17 cellular contexts compared by ENCODE assay signal in genomic region chr6:27275025-27275956, GRCh38. TPM values are rescaled to one million over a fixed set of nuclear protein-coding genes. Genes with fewer than 3 reads are reported as not detected.
DNase-seq lines count a peak whose midpoint lies in the region; ATAC-seq, FAIRE-seq and TF ChIP-seq lines count a peak whose summit lies in the region.
"Had no signal": no experiment of that assay in that cellular context is flagged by ENCODE, and none has a peak within 500 bp of the region (broad histone marks: within the 10 kb centered on the region; RNA-seq: fewer than 3 reads in every experiment).

No MANE protein-coding gene starts in this region.

- H3K27me3 ChIP-seq in HepG2 (ENCODE audit: control insufficient read depth in 1 of 2, insufficient read depth in 2 of 2, low read length in 2 of 2) = peaks cover 5 to 35% of the 10 kb centered on the region in 2 experiments; a peak in 4 of 5 replicates
- H3K27me3 ChIP-seq in right lobe of liver = peaks cover 0 to 36% of the 10 kb centered on the region in 2 donors

- no peaks in the 10 kb centered on the region for H3K9me3 ChIP-seq in HepG2 (ENCODE audit: low read length)
- H3K9me3 ChIP-seq in right lobe of liver = no peaks in the 10 kb centered on the region
- H3K9me3 ChIP-seq: pancreas, suprapubic skin had no signal

- no peak overlapping the region for H2AFZ ChIP-seq in HepG2 (ENCODE audit: low read length)

- FAIRE-seq in HepG2 (lab: Jason Lieb, UNC) = no peak
- no peak for FAIRE-seq in urothelium cell line (lab: Jason Lieb, UNC)
- no peak for FAIRE-seq in GM19239 (lab: Jason Lieb, UNC)
- FAIRE-seq: HTR-8/SVneo, pancreas had no signal

- POLR2A ChIA-PET in HepG2 (lab: Yijun Ruan, JAX) = no interaction called here

- CTCF ChIA-PET in HepG2 (lab: Yijun Ruan, JAX; ENCODE audit: low intra/inter-chr PET ratio, low total read pairs) = no interaction called here

- H3K4me3 ChIP-seq in HepG2 (replicated peaks in 1 of 3; ENCODE audit: insufficient read depth in 1 of 3, low read depth in 2 of 3, low read length in 3 of 3) = no peak overlapping the region
- H3K4me3 ChIP-seq in right lobe of liver = no peak overlapping the region
- H3K4me3 ChIP-seq in LNCaP clone FGC (ENCODE audit: low read depth, low read length) = peak overlapping the region; percentile 27
- H3K4me3 ChIP-seq in epithelial cell of esophagus (ENCODE audit: low read length) = no peak overlapping the region
- H3K4me3 ChIP-seq: pancreas, suprapubic skin had no signal

- 46% methylated on average over 36 of the region's 36 CpGs for WGBS in HepG2 (ENCODE audit: low lambda C conversion rate)
- WGBS in right lobe of liver (ENCODE audit: insufficient coverage, low coverage, low lambda C conversion rate, missing lambda C conversion rate) = 18% methylated on average over 34 of the region's 36 CpGs

- no peak overlapping the region for H3K9ac ChIP-seq in HepG2 (ENCODE audit: insufficient read depth, low read depth, low read length)

- no peak overlapping the region for H3K27ac ChIP-seq in HepG2 (ENCODE audit: extremely low read length, insufficient read depth, low read length)
- H3K27ac ChIP-seq in right lobe of liver = no peak overlapping the region
- H3K27ac ChIP-seq: pancreas, suprapubic skin had no signal

- no peak for TF ChIP-seq CTCF in HepG2 (CRISPR knock-in tag; IDR thresholded peaks at IDR 0.05)
- no peak for TF ChIP-seq CTCF in right lobe of liver (IDR thresholded peaks at IDR 0.05)
- no peak for TF ChIP-seq CTCF in LNCaP clone FGC (IDR thresholded peaks at IDR 0.05; ENCODE audit: control insufficient read depth, extremely low read depth, insufficient read depth)
- no peak for TF ChIP-seq CTCF in epithelial cell of esophagus (IDR thresholded peaks at IDR 0.05; ENCODE audit: insufficient read depth, low read depth, low read length, missing control alignments)

- no peaks in the 10 kb centered on the region for H3K36me3 ChIP-seq in HepG2 (replicated peaks in 1 of 2; ENCODE audit: control insufficient read depth in 1 of 2, insufficient read depth in 2 of 2, low read length in 2 of 2)
- H3K36me3 ChIP-seq in right lobe of liver = no peaks in the 10 kb centered on the region
- H3K36me3 ChIP-seq: pancreas, suprapubic skin had no signal

- H3K79me2 ChIP-seq in HepG2 (ENCODE audit: insufficient read depth, low read length) = no peaks in the 10 kb centered on the region

- BruUV-seq in HepG2 (replicated peaks; lab: Mats Ljungman, UMichigan) = no TSS peak

- DNase-seq in HepG2 (ENCODE audit: low spot score) (no peak), right lobe of liver (no peak), LNCaP clone FGC (ENCODE audit: low read depth) (no peak), epithelial cell of esophagus (ENCODE audit: low read depth) (peak; percentile 37), urothelium cell line (ENCODE audit: low spot score) (peak; percentile 61), LoVo (ENCODE audit: low spot score) (no peak), ACHN (no peak), GM19239 (ENCODE audit: insufficient read length, low spot score) (no peak)
- DNase-seq: activated naive CD8-positive, alpha-beta T cell treated with anti-CD3 and anti-CD28 coated beads, Interleukin-2, amount 10 ng/mL, durations not matched to agents 7 days and 5 days; cortex of kidney; NCI-H2171 treated with DMSO at 0.1 percent for 48 hours; pancreas had no signal

- intact Hi-C loops in HepG2 (cut with micrococcal nuclease; ENCODE audit: unreplicated experiment) = no loop called here
- intact Hi-C loops in right lobe of liver (cut with DNase I) = no loop called here

- H3K4me2 ChIP-seq in HepG2 (ENCODE audit: low read depth, low read length) = no peak overlapping the region

- no peak for TF ChIP-seq EP300 in HepG2 (IDR thresholded peaks at IDR 0.05; ENCODE audit: low read depth in 2 of 2, low read length in 2 of 2)
- TF ChIP-seq EP300 in HepG2 (CRISPR knock-in tag; IDR thresholded peaks at IDR 0.05; ENCODE audit: borderline replicate concordance) = no peak

- TF ChIP-seq POLR2A in HepG2 (IDR thresholded peaks at IDR 0.05; ENCODE audit: insufficient read depth in 1 of 2, low read depth in 2 of 2, low read length in 2 of 2) = no peak
- TF ChIP-seq POLR2A in right lobe of liver (IDR thresholded peaks at IDR 0.05) = no peak

- no peak for TF ChIP-seq RAD21 in HepG2 (CRISPR knock-in tag; IDR thresholded peaks at IDR 0.05)

- H3K4me1 ChIP-seq in HepG2 (ENCODE audit: insufficient read depth, low read length) (peaks cover 20% of the 10 kb centered on the region), right lobe of liver (no peaks in the 10 kb centered on the region)
- H3K4me1 ChIP-seq: pancreas, suprapubic skin had no signal

- ATAC-seq in HepG2 (no peak), right lobe of liver (no peak)
- ATAC-seq: activated CD4-positive, CD25-positive, alpha-beta regulatory T cell treated with anti-CD3 and anti-CD28 coated beads, Interleukin-2, amount 50 U/mL, for 24 hours; pancreas; Right ventricle myocardium inferior had no signal

- in situ Hi-C loops in HepG2 (cut with HindIII; ENCODE audit: extremely low pct_ligation_motif_present, low pct_unique_long_range_greater_than_20kb) (no loop called here), ACHN (cut with HindIII; ENCODE audit: low pct_ligation_motif_present, low pct_unique_long_range_greater_than_20kb, low sequenced_read_pairs) (no loop called here)

- H4K20me1 ChIP-seq in HepG2 (ENCODE audit: insufficient read depth, low read length) = no peaks in the 10 kb centered on the region

TF ChIP-seq in HepG2, 621 proteins besides CTCF, POLR2A, EP300 and RAD21 (continues in another document):
- TF ChIP-seq SAFB2 (CRISPR knock-in tag; IDR thresholded peaks at IDR 0.05; ENCODE audit: borderline replicate concordance, low read depth) (no peak), ZBTB42 (CRISPR knock-in tag; IDR thresholded peaks at IDR 0.05) (no peak), ZNF740 (CRISPR knock-in tag; IDR thresholded peaks at IDR 0.05) (peak; percentile 84), ZNF331 (CRISPR knock-in tag; IDR thresholded peaks at IDR 0.05) (0 out of 2 replicates have a peak, but pooled peaks have one; percentile 12), ZNF10 (CRISPR knock-in tag; IDR thresholded peaks at IDR 0.05; ENCODE audit: borderline replicate concordance, low read depth) (no peak), HNRNPUL1 (IDR thresholded peaks at IDR 0.05; ENCODE audit: low read depth, low read length) (no peak), ADNP (CRISPR knock-in tag; IDR thresholded peaks at IDR 0.05) (0 out of 2 replicates have a peak, but pooled peaks have one; percentile 55)

RNA-seq across cellular contexts. Expression of gene PRSS16, which starts 27.8 kb away (rescaled TPM):
- total RNA-seq in HepG2 (2016; rRNA removed; fragmentation: Illumina TruSeq; extraction: Trizol) = not detected in 2 replicates
- total RNA-seq in HepG2 (2016; cell fraction: cytosol; rRNA removed; fragmentation: Illumina TruSeq; extraction: Trizol; ENCODE audit: low read depth) = not detected in 2 replicates
- not detected in 2 replicates for total RNA-seq in HepG2 (2016; cell fraction: insoluble cytoplasmic fraction; rRNA removed; fragmentation: Illumina TruSeq; extraction: Trizol)
- total RNA-seq in HepG2 (2016; cell fraction: membrane; rRNA removed; fragmentation: Illumina TruSeq; extraction: Trizol) = not detected in 2 replicates
- total RNA-seq in HepG2 (2016; cell fraction: nucleus; rRNA removed; fragmentation: Illumina TruSeq; extraction: Trizol) = not detected in 2 replicates
- polyA plus RNA-seq in HepG2 (2011; rRNA removed) = not detected in 2 replicates
- not detected in 2 replicates for polyA plus RNA-seq in HepG2 (2011; cell fraction: cytosol; rRNA removed)
- polyA plus RNA-seq in HepG2 (2011; cell fraction: nucleus; rRNA removed) = not detected in 2 replicates
- not detected in 2 replicates for polyA plus RNA-seq in HepG2 (2012)
- not detected in 2 replicates for polyA plus RNA-seq in HepG2 (2016; cell fraction: cytosol; fragmentation: Illumina TruSeq; extraction: Trizol; ENCODE audit: low read depth)
- not detected in 2 replicates for polyA plus RNA-seq in HepG2 (2016; cell fraction: insoluble cytoplasmic fraction; fragmentation: Illumina TruSeq; extraction: Trizol; ENCODE audit: low read depth)
- polyA plus RNA-seq in HepG2 (2016; cell fraction: membrane; fragmentation: Illumina TruSeq; extraction: Trizol; ENCODE audit: low read depth) = not detected in 2 replicates
- not detected in 2 replicates for polyA plus RNA-seq in HepG2 (2016; cell fraction: nucleus; fragmentation: Illumina TruSeq; extraction: Trizol; ENCODE audit: insufficient read depth, low read depth)
- 0.26 and 1.4 TPM in 2 replicates for polyA minus RNA-seq in HepG2 (2011; rRNA and poly(A)+ RNA removed; ENCODE audit: low replicate concordance)
- polyA minus RNA-seq in HepG2 (2011; cell fraction: cytosol; rRNA and poly(A)+ RNA removed) = not detected in 2 replicates
- polyA minus RNA-seq in HepG2 (2011; cell fraction: nucleus; rRNA and poly(A)+ RNA removed) = not detected in 2 replicates
- under 1 TPM in 2 of 6 experiments, not detected in 4; 0.29 to 0.37 TPM for total RNA-seq in right lobe of liver

RNA-seq across cellular contexts. Expression of gene POM121L2, which starts 36.8 kb away (rescaled TPM):
- not detected in 2 replicates for total RNA-seq in HepG2 (2016; rRNA removed; fragmentation: Illumina TruSeq; extraction: Trizol)
- total RNA-seq in HepG2 (2016; cell fraction: cytosol; rRNA removed; fragmentation: Illumina TruSeq; extraction: Trizol; ENCODE audit: low read depth) = not detected in 2 replicates
- not detected in 2 replicates for total RNA-seq in HepG2 (2016; cell fraction: insoluble cytoplasmic fraction; rRNA removed; fragmentation: Illumina TruSeq; extraction: Trizol)
- total RNA-seq in HepG2 (2016; cell fraction: membrane; rRNA removed; fragmentation: Illumina TruSeq; extraction: Trizol) = not detected in 2 replicates
- total RNA-seq in HepG2 (2016; cell fraction: nucleus; rRNA removed; fragmentation: Illumina TruSeq; extraction: Trizol) = not detected in 2 replicates
- polyA plus RNA-seq in HepG2 (2011; rRNA removed) = 0.01 TPM in 1 of 2 replicates, not detected in the other
- polyA plus RNA-seq in HepG2 (2011; cell fraction: cytosol; rRNA removed) = not detected in 2 replicates
- not detected in 2 replicates for polyA plus RNA-seq in HepG2 (2011; cell fraction: nucleus; rRNA removed)
- not detected in 2 replicates for polyA plus RNA-seq in HepG2 (2012)
- polyA plus RNA-seq in HepG2 (2016; cell fraction: cytosol; fragmentation: Illumina TruSeq; extraction: Trizol; ENCODE audit: low read depth) = not detected in 2 replicates
- not detected in 2 replicates for polyA plus RNA-seq in HepG2 (2016; cell fraction: insoluble cytoplasmic fraction; fragmentation: Illumina TruSeq; extraction: Trizol; ENCODE audit: low read depth)
- polyA plus RNA-seq in HepG2 (2016; cell fraction: membrane; fragmentation: Illumina TruSeq; extraction: Trizol; ENCODE audit: low read depth) = not detected in 2 replicates
- polyA plus RNA-seq in HepG2 (2016; cell fraction: nucleus; fragmentation: Illumina TruSeq; extraction: Trizol; ENCODE audit: insufficient read depth, low read depth) = not detected in 2 replicates
- not detected in 2 replicates for polyA minus RNA-seq in HepG2 (2011; rRNA and poly(A)+ RNA removed; ENCODE audit: low replicate concordance)
- polyA minus RNA-seq in HepG2 (2011; cell fraction: cytosol; rRNA and poly(A)+ RNA removed) = not detected in 2 replicates
- polyA minus RNA-seq in HepG2 (2011; cell fraction: nucleus; rRNA and poly(A)+ RNA removed) = not detected in 2 replicates
- total RNA-seq in right lobe of liver = not detected
- total RNA-seq: activated naive CD8-positive, alpha-beta T cell treated with anti-CD3 and anti-CD28 coated beads, Interleukin-2, amount 10 ng/mL, durations not matched to agents 7 days and 5 days; liver; Right ventricle myocardium inferior; suprapubic skin had no signal
- polyA plus RNA-seq: liver had no signal

Comparison
In these comparisons a context has a peak if more than half of its experiments do, and no peak if none do; other contexts are left out.
1. DNase-seq: peak in epithelial cell of esophagus (single experiment) and urothelium cell line (single experiment); none in HepG2 (single experiment), right lobe of liver (0 of 3), LNCaP clone FGC (single experiment), LoVo (single experiment), ACHN (single experiment) and GM19239 (single experiment).